ENCODE assay signal across 8 cellular contexts in the genomic region with DNA sequence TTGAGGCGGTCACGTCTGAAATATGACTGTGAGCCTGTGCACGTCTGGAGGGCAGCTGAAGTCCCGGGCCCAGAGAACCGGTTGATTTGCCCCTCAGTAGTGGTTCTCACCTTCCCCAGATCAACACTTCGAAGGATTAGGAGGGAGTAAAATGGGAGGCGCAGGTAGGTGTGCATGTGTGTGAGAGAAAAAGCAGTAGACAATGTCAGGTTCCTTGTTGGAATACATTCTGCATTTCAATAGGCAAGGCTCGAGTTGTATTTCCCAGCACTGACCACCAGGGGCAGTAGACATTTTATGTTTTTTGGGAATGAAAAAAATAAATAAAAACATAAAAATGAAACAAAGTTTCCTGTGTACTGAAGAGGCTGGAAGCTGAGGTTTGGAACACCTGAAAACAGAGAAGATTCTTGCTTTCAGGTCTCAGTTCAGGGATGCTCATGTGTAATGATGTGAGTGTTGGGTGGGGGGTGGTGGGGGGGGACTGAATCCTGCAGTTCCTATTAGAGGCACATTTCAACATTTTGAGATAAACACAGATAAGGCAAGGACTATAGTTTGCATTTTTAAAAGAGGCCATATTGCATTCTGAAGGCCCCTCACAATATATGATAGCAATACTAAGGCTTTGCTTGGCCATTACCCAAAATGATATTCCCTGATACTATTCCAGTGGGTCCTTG.
DNase-seq lines count a peak whose midpoint lies in the region; ATAC-seq and TF ChIP-seq lines count a peak whose summit lies in the region.
"Had no signal": no experiment of that assay in that cellular context is flagged by ENCODE, and none has a peak within 500 bp of the region (broad histone marks: within the 10 kb centered on the region; RNA-seq: fewer than 3 reads in every experiment).

No MANE protein-coding gene starts in this region.

- no peak overlapping the region for H3K27ac Mint-ChIP-seq in CD8-positive, alpha-beta T cell
- H3K27ac Mint-ChIP-seq: T-cell had no signal

- in situ Hi-C loops in gastrocnemius medialis (cut with MboI; ENCODE audit: low sequenced_read_pairs in 4 of 4), result no loop called here

- POLR2A ChIA-PET in CD8-positive, alpha-beta T cell (lab: Charles Lee), result no interaction called here

- H3K4me3 ChIP-seq in CD8-positive, alpha-beta T cell (ENCODE audit: low read depth, low read length), result no peak overlapping the region
- no peak overlapping the region for H3K4me3 ChIP-seq in gastrocnemius medialis

- DNase-seq in CD8-positive, alpha-beta T cell, result peak in 2 of 7 experiments; percentile 10 to 13
- DNase-seq in RKO (ENCODE audit: low spot score) (peak; percentile 32), fibroblast of peridontal ligament (ENCODE audit: extremely low read depth) (peak; percentile 42), gastrocnemius medialis (no peak), A172 (ENCODE audit: low spot score) (no peak), HPDE6-E6E7 (ENCODE audit: extremely low spot score) (no peak)

- H3K9me3 Mint-ChIP-seq in CD8-positive, alpha-beta T cell, result no peaks in the 10 kb centered on the region

- H3K4me1 ChIP-seq in CD8-positive, alpha-beta T cell (ENCODE audit: insufficient read depth, low read length), result no peaks in the 10 kb centered on the region
- peaks cover 25 to 31% of the 10 kb centered on the region in 2 donors for H3K4me1 ChIP-seq in gastrocnemius medialis

- no peaks in the 10 kb centered on the region for H3K27me3 ChIP-seq in CD8-positive, alpha-beta T cell (ENCODE audit: insufficient read depth, low read length)
- no peaks in the 10 kb centered on the region for H3K27me3 ChIP-seq in gastrocnemius medialis

- H3K4me1 Mint-ChIP-seq in CD8-positive, alpha-beta T cell (ENCODE audit: low read depth), result no peaks in the 10 kb centered on the region
- H3K4me1 Mint-ChIP-seq: T-cell had no signal

- TF ChIP-seq POLR2A in gastrocnemius medialis (IDR thresholded peaks at IDR 0.05), result no peak

- no peaks in the 10 kb centered on the region for H3K36me3 ChIP-seq in CD8-positive, alpha-beta T cell (ENCODE audit: insufficient read depth, low read length)
- no peaks in the 10 kb centered on the region for H3K36me3 ChIP-seq in gastrocnemius medialis

- intact Hi-C loops in CD8-positive, alpha-beta T cell (cut with DNase I, micrococcal nuclease), result no loop called here
- intact Hi-C loops in gastrocnemius medialis (cut with DNase I; ENCODE audit: low total_unique reads), result no loop called here

- no peak for ATAC-seq in CD8-positive, alpha-beta T cell
- no peak for ATAC-seq in gastrocnemius medialis
- ATAC-seq: T-cell had no signal

- CTCF ChIA-PET in CD8-positive, alpha-beta T cell (lab: Charles Lee), result interaction anchor here (0.7 to 1.8 kb wide), 2 partner anchors 14 to 23 kb away, joined by 3 to 5 read pairs; no protein-coding TSS in a partner anchor

- peak; percentile 53 for TF ChIP-seq CTCF in CD8-positive, alpha-beta T cell (IDR thresholded peaks at IDR 0.05)
- peak; percentile 60; the same call in 1 of the 2 replicates for TF ChIP-seq CTCF in GM12874 (IDR thresholded peaks at IDR 0.05; ENCODE audit: insufficient read depth, low read depth, low read length)
- TF ChIP-seq CTCF in gastrocnemius medialis (IDR thresholded peaks at IDR 0.05 in 4 of 5, conservative IDR thresholded peaks at IDR 0.05 in 1 of 5), result peak; percentile 32 to 69 (median 56)

- H3K27me3 Mint-ChIP-seq in CD8-positive, alpha-beta T cell (ENCODE audit: low read depth), result peaks cover 6% of the 10 kb centered on the region

- no peaks in the 10 kb centered on the region for H3K36me3 Mint-ChIP-seq in CD8-positive, alpha-beta T cell
- H3K36me3 Mint-ChIP-seq: T-cell had no signal

- H3K27ac ChIP-seq in CD8-positive, alpha-beta T cell (ENCODE audit: low read depth, low read length), result no peak overlapping the region
- H3K27ac ChIP-seq in gastrocnemius medialis, result no peak overlapping the region

- H3K4me3 Mint-ChIP-seq in CD8-positive, alpha-beta T cell, result no peak overlapping the region
- H3K4me3 Mint-ChIP-seq: T-cell had no signal

- no peaks in the 10 kb centered on the region for H3K9me3 ChIP-seq in CD8-positive, alpha-beta T cell (ENCODE audit: low read length)
- H3K9me3 ChIP-seq in gastrocnemius medialis, result no peaks in the 10 kb centered on the region

Comparison
In these comparisons a context has a peak if more than half of its experiments do, and no peak if none do; other contexts are left out.
1. DNase-seq: peak in RKO (single experiment) and fibroblast of peridontal ligament (single experiment); none in gastrocnemius medialis (0 of 2), A172 (single experiment) and HPDE6-E6E7 (single experiment).
2. Peak in every context shown above with its lines, with median percentiles within 50 percentile points of each other: CTCF ChIP-seq.